Comparison of ENCODE assay signal across 17 cellular contexts in genomic region chr4:14711259-14711658, GRCh38.
DNase-seq lines count a peak whose midpoint lies in the region; ATAC-seq and TF ChIP-seq lines count a peak whose summit lies in the region.
"Had no signal": no experiment of that assay in that cellular context is flagged by ENCODE, and none has a peak within 500 bp of the region (broad histone marks: within the 10 kb centered on the region; RNA-seq: fewer than 3 reads in every experiment).

No MANE protein-coding gene starts in this region.

- H3K27ac ChIP-seq in VCaP (peak overlapping the region; percentile 57), left lung (no peak overlapping the region)
- H3K27ac ChIP-seq: BLaER1 treated with 17β-estradiol and CSF1 and Interleukin-3, amounts not matched to agents 10 nM and 100 nM; C4-2B had no signal

- no peaks in the 10 kb centered on the region for H3K36me3 Mint-ChIP-seq in stimulated activated effector memory CD8-positive, alpha-beta T cell treated with anti-CD3 and anti-CD28 coated beads, Interleukin-12 subunit alpha, Interleukin-12 subunit beta, amount 100 ng/mL, for 72 hours
- H3K36me3 Mint-ChIP-seq: CD8-positive, alpha-beta T cell had no signal

- H3K27me3 ChIP-seq in left lung: no peaks in the 10 kb centered on the region
- H3K27me3 ChIP-seq: BLaER1 treated with 17β-estradiol and CSF1 and Interleukin-3, amounts not matched to agents 10 nM and 100 nM had no signal

- H3K4me3 Mint-ChIP-seq in stimulated activated effector memory CD8-positive, alpha-beta T cell treated with anti-CD3 and anti-CD28 coated beads, Interleukin-12 subunit alpha, Interleukin-12 subunit beta, amount 100 ng/mL, for 72 hours: no peak overlapping the region
- H3K4me3 Mint-ChIP-seq: B cell; CD4-positive, alpha-beta T cell; CD8-positive, alpha-beta T cell had no signal

- no peaks in the 10 kb centered on the region for H3K36me3 ChIP-seq in left lung
- H3K36me3 ChIP-seq: BLaER1 treated with 17β-estradiol and CSF1 and Interleukin-3, amounts not matched to agents 10 nM and 100 nM had no signal

- TF ChIP-seq CTCF in VCaP (conservative IDR thresholded peaks at IDR 0.05) (no peak), left lung (IDR thresholded peaks at IDR 0.05) (no peak)

- no peak overlapping the region for H3K4me3 ChIP-seq in left lung
- H3K4me3 ChIP-seq: BLaER1 treated with 17β-estradiol and CSF1 and Interleukin-3, amounts not matched to agents 10 nM and 100 nM; GM12878 had no signal

- no peaks in the 10 kb centered on the region for H3K4me1 ChIP-seq in left lung
- H3K4me1 ChIP-seq: BLaER1 treated with 17β-estradiol and CSF1 and Interleukin-3, amounts not matched to agents 10 nM and 100 nM; Caco-2 had no signal

- intact Hi-C loops in left lung (cut with DNase I): no loop called here

- no peaks in the 10 kb centered on the region for H3K9me3 ChIP-seq in left lung
- H3K9me3 ChIP-seq: BLaER1 treated with 17β-estradiol and CSF1 and Interleukin-3, amounts not matched to agents 10 nM and 100 nM; Caco-2 had no signal

- H3K27ac Mint-ChIP-seq in stimulated activated effector memory CD8-positive, alpha-beta T cell treated with anti-CD3 and anti-CD28 coated beads, Interleukin-12 subunit alpha, Interleukin-12 subunit beta, amount 100 ng/mL, for 72 hours: no peak overlapping the region
- H3K27ac Mint-ChIP-seq: B cell; CD4-positive, alpha-beta T cell; CD8-positive, alpha-beta T cell had no signal

- no peaks in the 10 kb centered on the region for H3K4me1 Mint-ChIP-seq in stimulated activated effector memory CD8-positive, alpha-beta T cell treated with anti-CD3 and anti-CD28 coated beads, Interleukin-12 subunit alpha, Interleukin-12 subunit beta, amount 100 ng/mL, for 72 hours
- H3K4me1 Mint-ChIP-seq: B cell had no signal

- no peaks in the 10 kb centered on the region for H3K9me3 Mint-ChIP-seq in stimulated activated effector memory CD8-positive, alpha-beta T cell treated with anti-CD3 and anti-CD28 coated beads, Interleukin-12 subunit alpha, Interleukin-12 subunit beta, amount 100 ng/mL, for 72 hours
- H3K9me3 Mint-ChIP-seq: CD4-positive, alpha-beta T cell; CD8-positive, alpha-beta T cell had no signal

- DNase-seq in left lung (no peak), Ammon's horn (ENCODE audit: low spot score) (no peak)
- DNase-seq in stimulated activated effector memory CD8-positive, alpha-beta T cell treated with anti-CD3 and anti-CD28 coated beads, Interleukin-12 subunit alpha, Interleukin-12 subunit beta, amount 100 ng/mL, for 72 hours (ENCODE audit: low spot score in 2 of 2): no peak
- DNase-seq: 8988T; ACHN; Caco-2; Calu3; CD4-positive, alpha-beta T cell; CD8-positive, alpha-beta T cell; DMS79 treated with DMSO at 0.1 percent for 48 hours; GF-D8 had no signal

- ATAC-seq in left lung (peak; percentile 69), GM18861 (IDR thresholded peaks at IDR 0.05; ENCODE audit: unreplicated experiment) (no peak)
- peak; percentile 8 for ATAC-seq in stimulated activated effector memory CD8-positive, alpha-beta T cell treated with anti-CD3 and anti-CD28 coated beads, Interleukin-12 subunit alpha, Interleukin-12 subunit beta, amount 100 ng/mL, for 72 hours
- ATAC-seq: CD8-positive, alpha-beta T cell; GM12878 had no signal
